Comparison of ENCODE assay signal across 24 cellular contexts in the genomic region with DNA sequence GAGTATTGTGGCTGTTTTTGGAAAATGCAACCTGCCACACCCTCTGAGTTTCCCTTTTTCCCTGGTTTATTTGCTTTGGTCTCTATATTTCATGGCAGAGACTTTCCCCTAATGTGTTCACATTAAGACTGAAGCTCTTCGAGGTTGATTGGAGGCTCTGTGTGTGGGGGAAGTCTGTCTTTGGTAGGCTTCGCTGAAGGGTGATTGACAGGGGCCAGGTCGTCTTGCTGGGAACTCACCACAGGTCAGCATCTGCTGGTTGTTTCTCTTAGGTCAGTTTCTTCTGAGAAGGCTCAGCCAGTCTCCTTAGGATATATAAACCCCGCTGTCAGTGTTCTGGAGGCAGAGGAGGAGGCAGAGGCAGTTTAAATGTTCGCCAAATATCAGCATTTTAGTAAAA.
"Had no signal": no experiment of that assay in that cellular context is flagged by ENCODE, and none has a peak within 500 bp of the region (broad histone marks: within the 10 kb centered on the region; RNA-seq: fewer than 3 reads in every experiment).

No MANE protein-coding gene starts in this region.

- H3K4me3 Mint-ChIP-seq: immature natural killer cell, mesothelial cell of epicardium, naive B cell had no signal

- FAIRE-seq: colon, endothelial cell of umbilical vein, frontal cortex had no signal

- H3K4me1 ChIP-seq: esophagus muscularis mucosa, foreskin keratinocyte, gastroesophageal sphincter, heart left ventricle, left lung, lower lobe of right lung had no signal

- H3K27me3 Mint-ChIP-seq: naive B cell had no signal

- H3K79me2 ChIP-seq: hepatocyte had no signal

- H3K4me1 Mint-ChIP-seq: immature natural killer cell, naive B cell had no signal

- H3K4me3 ChIP-seq: coronary artery, dorsolateral prefrontal cortex, esophagus muscularis mucosa, gastroesophageal sphincter, heart left ventricle, hepatocyte, left lung, lower lobe of right lung, mucosa of descending colon had no signal

- H3K27me3 ChIP-seq: dorsolateral prefrontal cortex, esophagus muscularis mucosa, foreskin keratinocyte, gastroesophageal sphincter, heart left ventricle, hepatocyte, left lung had no signal

- H3K27ac ChIP-seq: coronary artery, dorsolateral prefrontal cortex, esophagus muscularis mucosa, foreskin keratinocyte, gastroesophageal sphincter, heart left ventricle, hepatocyte, left lung, lower lobe of right lung had no signal

- H3K36me3 ChIP-seq: esophagus muscularis mucosa, gastroesophageal sphincter, heart left ventricle, left lung, lower lobe of right lung had no signal

- H3K27ac Mint-ChIP-seq: immature natural killer cell, mesothelial cell of epicardium had no signal

- DNase-seq: dermis blood vessel endothelial cell; dorsolateral prefrontal cortex; effector CD4-positive, alpha-beta T cell; effector memory CD4-positive, alpha-beta T cell; foreskin keratinocyte; heart left ventricle; hypothalamus; immature natural killer cell; islet precursor cell; left cardiac atrium; left lung; left ventricle myocardium superior; lower lobe of right lung; mesenchymal stem cell; mucosa of descending colon; naive B cell had no signal

- H3K9me3 ChIP-seq: mucosa of descending colon had no signal

- H2AFZ ChIP-seq: hepatocyte had no signal

- H3K4me2 ChIP-seq: hepatocyte had no signal

- ATAC-seq: foreskin keratinocyte, gastroesophageal sphincter, heart left ventricle, left cardiac atrium, left lung, left ventricle myocardium superior, lower lobe of right lung, mucosa of descending colon had no signal
